8 cellular contexts compared by ENCODE assay signal in genomic region chr1:53015508-53015860, GRCh38. TPM values are rescaled to one million over a fixed set of nuclear protein-coding genes. Genes with fewer than 3 reads are reported as not detected.
A peak's percentile ranks its signal among the peaks of the same experiment; 100 is the strongest.
DNase-seq lines count a peak whose midpoint lies in the region; ATAC-seq and TF ChIP-seq lines count a peak whose summit lies in the region.

No MANE protein-coding gene starts in this region.

- ATAC-seq in naive thymus-derived CD4-positive, alpha-beta T cell: no peak
- no peak for ATAC-seq in HG03342 (IDR thresholded peaks at IDR 0.05; ENCODE audit: unreplicated experiment)
- ATAC-seq in HG03571 (IDR thresholded peaks at IDR 0.05; ENCODE audit: unreplicated experiment): no peak

- no peaks in the 10 kb centered on the region for H3K36me3 ChIP-seq in BE2C
- H3K36me3 ChIP-seq in Karpas-422 (ENCODE audit: insufficient read depth, low read length): no peaks in the 10 kb centered on the region; the same call in 1 of the 2 replicates
- H3K36me3 ChIP-seq in naive thymus-derived CD4-positive, alpha-beta T cell (ENCODE audit: control insufficient read depth in 2 of 3, insufficient read depth in 3 of 3, low read length in 3 of 3): peaks cover 0 to 3% (median 0%) of the 10 kb centered on the region in 3 experiments

- peaks cover 3% of the 10 kb centered on the region; the same call in 1 of the 2 replicates for H3K9me2 ChIP-seq in Karpas-422 (replicated peaks; ENCODE audit: insufficient read depth, low read length)

- peaks cover 29% of the 10 kb centered on the region for H3K36me3 Mint-ChIP-seq in dendritic cell treated with granulocyte-macrophage colony-stimulating factor and Interleukin-4, amounts not matched to agents 40 ng/mL and 50 ng/mL, for 4 days (ENCODE audit: low read depth)
- H3K36me3 Mint-ChIP-seq in naive thymus-derived CD4-positive, alpha-beta T cell: peaks cover 7 to 28% (median 16%) of the 10 kb centered on the region in 5 donors

- CTCF ChIA-PET in naive thymus-derived CD4-positive, alpha-beta T cell (lab: Charles Lee): interaction anchor here (1.2 kb wide), 1 partner anchor 24 kb away, joined by 3 read pairs; no protein-coding TSS in a partner anchor

- peaks cover 56% of the 10 kb centered on the region for H3K79me2 ChIP-seq in Karpas-422 (ENCODE audit: low read length)

- no peaks in the 10 kb centered on the region for H3K9me3 Mint-ChIP-seq in dendritic cell treated with granulocyte-macrophage colony-stimulating factor and Interleukin-4, amounts not matched to agents 40 ng/mL and 50 ng/mL, for 4 days
- H3K9me3 Mint-ChIP-seq in naive thymus-derived CD4-positive, alpha-beta T cell: peaks cover 0 to 4% (median 0%) of the 10 kb centered on the region in 11 donors

- no peak for TF ChIP-seq CTCF in BE2C (IDR thresholded peaks at IDR 0.05; ENCODE audit: low read depth, low read length)

- POLR2A ChIA-PET in naive thymus-derived CD4-positive, alpha-beta T cell (lab: Charles Lee): interaction anchor here (1.2 to 1.8 kb wide), 3 partner anchors 10 to 94 kb away, joined by 3 to 7 read pairs (median 4); partner anchors contain the start of gene ECHDC2

- intact Hi-C loops in dendritic cell treated with granulocyte-macrophage colony-stimulating factor and Interleukin-4, amounts not matched to agents 40 ng/mL and 50 ng/mL, for 4 days (cut with micrococcal nuclease): no loop called here
- intact Hi-C loops in naive thymus-derived CD4-positive, alpha-beta T cell (cut with micrococcal nuclease): loop anchor here (1.0 to 5.0 kb wide), 3 partner anchors 182 to 314 kb away; partner anchors contain the start of genes CPT2 (in 1 of the 2) and MAGOH (in 1 of the 2)

- peak overlapping the region; percentile 58; the same call in 1 of the 2 replicates for H3K27ac ChIP-seq in Karpas-422 (ENCODE audit: low read length)
- peak overlapping the region; percentile 57 for H3K27ac ChIP-seq in naive thymus-derived CD4-positive, alpha-beta T cell (ENCODE audit: low read depth, low read length)

- H3K27me3 Mint-ChIP-seq in dendritic cell treated with granulocyte-macrophage colony-stimulating factor and Interleukin-4, amounts not matched to agents 40 ng/mL and 50 ng/mL, for 4 days: no peaks in the 10 kb centered on the region
- H3K27me3 Mint-ChIP-seq in naive thymus-derived CD4-positive, alpha-beta T cell: no peaks in the 10 kb centered on the region

- H3K9me3 ChIP-seq in BE2C: no peaks in the 10 kb centered on the region
- no peaks in the 10 kb centered on the region for H3K9me3 ChIP-seq in Karpas-422 (ENCODE audit: low read length)
- H3K9me3 ChIP-seq in naive thymus-derived CD4-positive, alpha-beta T cell (ENCODE audit: control insufficient read depth in 2 of 3, low read length in 3 of 3): no peaks in the 10 kb centered on the region

- H3K4me3 ChIP-seq in BE2C (ENCODE audit: low read depth, low read length) (peak overlapping the region; percentile 60), Karpas-422 (ENCODE audit: low read length) (peak overlapping the region; percentile 73)
- H3K4me3 ChIP-seq in naive thymus-derived CD4-positive, alpha-beta T cell (ENCODE audit: low read length): peak overlapping the region; percentile 65

- H4K20me1 ChIP-seq in Karpas-422 (ENCODE audit: insufficient read depth, low read depth, low read length): no peaks in the 10 kb centered on the region

- no peak overlapping the region for H2AFZ ChIP-seq in Karpas-422 (ENCODE audit: low read length)

- peak overlapping the region; percentile 85 for H3K4me3 Mint-ChIP-seq in dendritic cell treated with granulocyte-macrophage colony-stimulating factor and Interleukin-4, amounts not matched to agents 40 ng/mL and 50 ng/mL, for 4 days
- H3K4me3 Mint-ChIP-seq in naive thymus-derived CD4-positive, alpha-beta T cell: peak overlapping the region; percentile 81 to 96 (median 90)

- H3K27me3 ChIP-seq in BE2C (no peaks in the 10 kb centered on the region), Karpas-422 (ENCODE audit: low read length) (no peaks in the 10 kb centered on the region)
- H3K27me3 ChIP-seq in naive thymus-derived CD4-positive, alpha-beta T cell (ENCODE audit: control insufficient read depth in 2 of 2, insufficient read depth in 2 of 2, low read length in 2 of 2): no peaks in the 10 kb centered on the region

- no peak for DNase-seq in BE2C
- peak; percentile 44 for DNase-seq in Karpas-422
- DNase-seq in naive thymus-derived CD4-positive, alpha-beta T cell: no peak
- DNase-seq in AG20443 (ENCODE audit: low spot score): no peak
- no peak for DNase-seq in 8988T

- H3K4me1 Mint-ChIP-seq in dendritic cell treated with granulocyte-macrophage colony-stimulating factor and Interleukin-4, amounts not matched to agents 40 ng/mL and 50 ng/mL, for 4 days (ENCODE audit: low read depth): peaks cover 19% of the 10 kb centered on the region
- H3K4me1 Mint-ChIP-seq in naive thymus-derived CD4-positive, alpha-beta T cell: peaks cover 20 to 48% (median 40%) of the 10 kb centered on the region in 7 donors

- H3K4me2 ChIP-seq in Karpas-422 (ENCODE audit: low read depth, low read length, poor library complexity, severe bottlenecking): peak overlapping the region; percentile 89

- H3K9ac ChIP-seq in Karpas-422 (ENCODE audit: low read length): peak overlapping the region; percentile 71

- H3K4me1 ChIP-seq in BE2C (no peaks in the 10 kb centered on the region), Karpas-422 (ENCODE audit: low read length) (peaks cover 24% of the 10 kb centered on the region)
- H3K4me1 ChIP-seq in naive thymus-derived CD4-positive, alpha-beta T cell (ENCODE audit: control insufficient read depth in 2 of 2, insufficient read depth in 2 of 2, low read length in 2 of 2): peaks cover 14 to 16% of the 10 kb centered on the region in 2 donors

- peak overlapping the region; percentile 57 for H3K27ac Mint-ChIP-seq in dendritic cell treated with granulocyte-macrophage colony-stimulating factor and Interleukin-4, amounts not matched to agents 40 ng/mL and 50 ng/mL, for 4 days
- H3K27ac Mint-ChIP-seq in naive thymus-derived CD4-positive, alpha-beta T cell: peak overlapping the region in 8 of 9 donors; percentile 0 to 92 (median 84)

RNA-seq across cellular contexts. Expression of gene PODN, which starts 46.5 kb away (rescaled TPM):
- not detected for polyA plus RNA-seq in BE2C (2012; ENCODE audit: insufficient read depth, insufficient read length, low read depth)
- total RNA-seq in Karpas-422 (2014; rRNA removed; shearing (Covaris generic); ENCODE audit: low replicate concordance): not detected in 2 replicates
- under 1 TPM in 1 of 5 experiments, not detected in 4; 0.88 TPM for total RNA-seq in naive thymus-derived CD4-positive, alpha-beta T cell
- polyA plus RNA-seq in naive thymus-derived CD4-positive, alpha-beta T cell: not detected
